ENCODE assay signal across 1 cellular context in the genomic region with DNA sequence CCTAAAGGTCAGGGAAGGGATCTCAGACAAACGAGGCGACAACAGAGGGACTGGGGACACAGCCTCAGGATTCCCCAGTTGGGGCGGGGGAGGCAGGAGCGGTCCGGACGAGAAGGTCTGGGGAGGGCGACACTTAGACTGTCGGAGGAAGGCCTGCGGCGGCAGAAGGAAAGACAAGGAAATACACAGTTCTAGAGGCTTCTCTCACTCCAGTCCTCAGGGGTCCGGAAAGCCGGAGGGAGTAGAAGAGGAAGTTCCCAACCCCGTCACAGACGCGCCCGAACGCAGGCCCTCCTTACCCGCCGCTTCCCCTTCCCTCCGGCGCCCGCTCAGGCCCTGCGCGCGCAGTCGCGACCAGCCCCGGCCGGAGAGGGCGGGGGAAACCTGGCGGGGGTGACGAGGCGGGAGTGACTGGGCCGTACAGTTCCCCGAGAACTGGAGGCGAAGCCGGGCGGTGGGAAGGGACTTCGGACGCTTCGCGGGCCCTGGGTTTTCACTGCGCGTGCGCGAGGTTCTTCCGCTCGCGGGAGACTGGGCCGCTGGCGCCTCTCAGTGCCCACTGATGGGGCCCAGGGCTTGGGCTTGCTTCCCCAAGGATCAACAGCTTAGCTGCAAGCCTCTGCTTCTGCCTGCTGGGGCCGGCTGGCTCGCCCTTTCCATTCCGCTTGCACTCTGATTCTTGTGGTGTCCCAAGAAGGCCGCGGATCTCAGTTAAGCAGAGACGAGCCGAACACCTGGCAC.
A peak's percentile ranks its signal among the peaks of the same experiment; 100 is the strongest.
TF ChIP-seq lines count a peak whose summit lies in the region.

A gene (minus strand): TSS at position 356 of the 741 bp plus-strand sequence. CDS start 4,242 bp downstream, outside the sequence.

TF ChIP-seq in GM12878, 131 proteins besides CTCF, POLR2A, EP300 and RAD21 (continued from another document and continues in another):
- TF ChIP-seq, protein P1, sequence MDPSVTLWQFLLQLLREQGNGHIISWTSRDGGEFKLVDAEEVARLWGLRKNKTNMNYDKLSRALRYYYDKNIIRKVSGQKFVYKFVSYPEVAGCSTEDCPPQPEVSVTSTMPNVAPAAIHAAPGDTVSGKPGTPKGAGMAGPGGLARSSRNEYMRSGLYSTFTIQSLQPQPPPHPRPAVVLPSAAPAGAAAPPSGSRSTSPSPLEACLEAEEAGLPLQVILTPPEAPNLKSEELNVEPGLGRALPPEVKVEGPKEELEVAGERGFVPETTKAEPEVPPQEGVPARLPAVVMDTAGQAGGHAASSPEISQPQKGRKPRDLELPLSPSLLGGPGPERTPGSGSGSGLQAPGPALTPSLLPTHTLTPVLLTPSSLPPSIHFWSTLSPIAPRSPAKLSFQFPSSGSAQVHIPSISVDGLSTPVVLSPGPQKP (IDR thresholded peaks at IDR 0.05; ENCODE audit: low read depth, low read length), result peak; percentile 47; the same call in 1 of the 2 replicates
- peak; percentile 50 for TF ChIP-seq YY1 (IDR thresholded peaks at IDR 0.05; ENCODE audit: low read depth, low read length)
- TF ChIP-seq MTA2 (IDR thresholded peaks at IDR 0.05; ENCODE audit: low read depth), result 0 out of 2 replicates have a peak, but pooled peaks have one; percentile 10
- TF ChIP-seq SMARCA5 (IDR thresholded peaks at IDR 0.05), result 0 out of 2 replicates have a peak, but pooled peaks have one; percentile 54
- TF ChIP-seq CHD4 (IDR thresholded peaks at IDR 0.05), result no peak
- TF ChIP-seq NFXL1 (IDR thresholded peaks at IDR 0.05; ENCODE audit: borderline replicate concordance), result no peak
- TF ChIP-seq RB1 (IDR thresholded peaks at IDR 0.05; ENCODE audit: borderline replicate concordance), result peak; percentile 83
- no peak; the same call in 1 of the 2 replicates for TF ChIP-seq LARP7 (IDR thresholded peaks at IDR 0.05)
- peak; percentile 76; the same call in 1 of the 2 replicates for TF ChIP-seq ZNF207 (IDR thresholded peaks at IDR 0.05; ENCODE audit: borderline replicate concordance)
- TF ChIP-seq, protein P2, sequence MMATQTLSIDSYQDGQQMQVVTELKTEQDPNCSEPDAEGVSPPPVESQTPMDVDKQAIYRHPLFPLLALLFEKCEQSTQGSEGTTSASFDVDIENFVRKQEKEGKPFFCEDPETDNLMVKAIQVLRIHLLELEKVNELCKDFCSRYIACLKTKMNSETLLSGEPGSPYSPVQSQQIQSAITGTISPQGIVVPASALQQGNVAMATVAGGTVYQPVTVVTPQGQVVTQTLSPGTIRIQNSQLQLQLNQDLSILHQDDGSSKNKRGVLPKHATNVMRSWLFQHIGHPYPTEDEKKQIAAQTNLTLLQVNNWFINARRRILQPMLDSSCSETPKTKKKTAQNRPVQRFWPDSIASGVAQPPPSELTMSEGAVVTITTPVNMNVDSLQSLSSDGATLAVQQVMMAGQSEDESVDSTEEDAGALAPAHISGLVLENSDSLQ (IDR thresholded peaks at IDR 0.05), result peak; percentile 87
- TF ChIP-seq, protein P3, sequence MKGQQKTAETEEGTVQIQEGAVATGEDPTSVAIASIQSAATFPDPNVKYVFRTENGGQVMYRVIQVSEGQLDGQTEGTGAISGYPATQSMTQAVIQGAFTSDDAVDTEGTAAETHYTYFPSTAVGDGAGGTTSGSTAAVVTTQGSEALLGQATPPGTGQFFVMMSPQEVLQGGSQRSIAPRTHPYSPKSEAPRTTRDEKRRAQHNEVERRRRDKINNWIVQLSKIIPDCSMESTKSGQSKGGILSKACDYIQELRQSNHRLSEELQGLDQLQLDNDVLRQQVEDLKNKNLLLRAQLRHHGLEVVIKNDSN (IDR thresholded peaks at IDR 0.05; ENCODE audit: borderline replicate concordance, extremely low read length, insufficient read depth, low read depth, low read length), result no peak
- peak; percentile 80; the same call in 1 of the 2 replicates for TF ChIP-seq PML (IDR thresholded peaks at IDR 0.05; ENCODE audit: low read length)
- TF ChIP-seq, protein P4, sequence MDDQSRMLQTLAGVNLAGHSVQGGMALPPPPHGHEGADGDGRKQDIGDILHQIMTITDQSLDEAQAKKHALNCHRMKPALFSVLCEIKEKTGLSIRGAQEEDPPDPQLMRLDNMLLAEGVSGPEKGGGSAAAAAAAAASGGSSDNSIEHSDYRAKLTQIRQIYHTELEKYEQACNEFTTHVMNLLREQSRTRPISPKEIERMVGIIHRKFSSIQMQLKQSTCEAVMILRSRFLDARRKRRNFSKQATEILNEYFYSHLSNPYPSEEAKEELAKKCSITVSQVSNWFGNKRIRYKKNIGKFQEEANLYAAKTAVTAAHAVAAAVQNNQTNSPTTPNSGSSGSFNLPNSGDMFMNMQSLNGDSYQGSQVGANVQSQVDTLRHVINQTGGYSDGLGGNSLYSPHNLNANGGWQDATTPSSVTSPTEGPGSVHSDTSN (IDR thresholded peaks at IDR 0.05; ENCODE audit: insufficient replicate concordance, low read depth, low read length), result peak; percentile 7
- TF ChIP-seq POLR2AphosphoS2 (IDR thresholded peaks at IDR 0.05; ENCODE audit: low read depth, low read length), result peak; percentile 89
- 0 out of 2 replicates have a peak, but pooled peaks have one; percentile 11 for TF ChIP-seq BCL11A (IDR thresholded peaks at IDR 0.05; ENCODE audit: low read depth, low read length)
- TF ChIP-seq, protein P5, sequence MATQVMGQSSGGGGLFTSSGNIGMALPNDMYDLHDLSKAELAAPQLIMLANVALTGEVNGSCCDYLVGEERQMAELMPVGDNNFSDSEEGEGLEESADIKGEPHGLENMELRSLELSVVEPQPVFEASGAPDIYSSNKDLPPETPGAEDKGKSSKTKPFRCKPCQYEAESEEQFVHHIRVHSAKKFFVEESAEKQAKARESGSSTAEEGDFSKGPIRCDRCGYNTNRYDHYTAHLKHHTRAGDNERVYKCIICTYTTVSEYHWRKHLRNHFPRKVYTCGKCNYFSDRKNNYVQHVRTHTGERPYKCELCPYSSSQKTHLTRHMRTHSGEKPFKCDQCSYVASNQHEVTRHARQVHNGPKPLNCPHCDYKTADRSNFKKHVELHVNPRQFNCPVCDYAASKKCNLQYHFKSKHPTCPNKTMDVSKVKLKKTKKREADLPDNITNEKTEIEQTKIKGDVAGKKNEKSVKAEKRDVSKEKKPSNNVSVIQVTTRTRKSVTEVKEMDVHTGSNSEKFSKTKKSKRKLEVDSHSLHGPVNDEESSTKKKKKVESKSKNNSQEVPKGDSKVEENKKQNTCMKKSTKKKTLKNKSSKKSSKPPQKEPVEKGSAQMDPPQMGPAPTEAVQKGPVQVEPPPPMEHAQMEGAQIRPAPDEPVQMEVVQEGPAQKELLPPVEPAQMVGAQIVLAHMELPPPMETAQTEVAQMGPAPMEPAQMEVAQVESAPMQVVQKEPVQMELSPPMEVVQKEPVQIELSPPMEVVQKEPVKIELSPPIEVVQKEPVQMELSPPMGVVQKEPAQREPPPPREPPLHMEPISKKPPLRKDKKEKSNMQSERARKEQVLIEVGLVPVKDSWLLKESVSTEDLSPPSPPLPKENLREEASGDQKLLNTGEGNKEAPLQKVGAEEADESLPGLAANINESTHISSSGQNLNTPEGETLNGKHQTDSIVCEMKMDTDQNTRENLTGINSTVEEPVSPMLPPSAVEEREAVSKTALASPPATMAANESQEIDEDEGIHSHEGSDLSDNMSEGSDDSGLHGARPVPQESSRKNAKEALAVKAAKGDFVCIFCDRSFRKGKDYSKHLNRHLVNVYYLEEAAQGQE (IDR thresholded peaks at IDR 0.05; ENCODE audit: low read depth, low read length), result peak; percentile 23; the same call in 1 of the 2 replicates
- no peak for TF ChIP-seq STAT3 (IDR thresholded peaks at IDR 0.05; ENCODE audit: low read depth, low read length)
- no peak for TF ChIP-seq ZNF622 (IDR thresholded peaks at IDR 0.05)
- peak; percentile 71; the same call in 1 of the 2 replicates for TF ChIP-seq TCF3 (IDR thresholded peaks at IDR 0.05; ENCODE audit: borderline replicate concordance, insufficient read depth, low read depth, low read length)
- peak; percentile 86 for TF ChIP-seq NRF1 (conservative IDR thresholded peaks at IDR 0.05; ENCODE audit: low read depth, low read length)
- no peak for TF ChIP-seq CHD1 (IDR thresholded peaks at IDR 0.05; ENCODE audit: low read depth, low read length)
- TF ChIP-seq, protein P6, sequence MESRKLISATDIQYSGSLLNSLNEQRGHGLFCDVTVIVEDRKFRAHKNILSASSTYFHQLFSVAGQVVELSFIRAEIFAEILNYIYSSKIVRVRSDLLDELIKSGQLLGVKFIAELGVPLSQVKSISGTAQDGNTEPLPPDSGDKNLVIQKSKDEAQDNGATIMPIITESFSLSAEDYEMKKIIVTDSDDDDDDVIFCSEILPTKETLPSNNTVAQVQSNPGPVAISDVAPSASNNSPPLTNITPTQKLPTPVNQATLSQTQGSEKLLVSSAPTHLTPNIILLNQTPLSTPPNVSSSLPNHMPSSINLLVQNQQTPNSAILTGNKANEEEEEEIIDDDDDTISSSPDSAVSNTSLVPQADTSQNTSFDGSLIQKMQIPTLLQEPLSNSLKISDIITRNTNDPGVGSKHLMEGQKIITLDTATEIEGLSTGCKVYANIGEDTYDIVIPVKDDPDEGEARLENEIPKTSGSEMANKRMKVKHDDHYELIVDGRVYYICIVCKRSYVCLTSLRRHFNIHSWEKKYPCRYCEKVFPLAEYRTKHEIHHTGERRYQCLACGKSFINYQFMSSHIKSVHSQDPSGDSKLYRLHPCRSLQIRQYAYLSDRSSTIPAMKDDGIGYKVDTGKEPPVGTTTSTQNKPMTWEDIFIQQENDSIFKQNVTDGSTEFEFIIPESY (IDR thresholded peaks at IDR 0.05), result 0 out of 2 replicates have a peak, but pooled peaks have one; percentile 18
- TF ChIP-seq RBBP5 (conservative IDR thresholded peaks at IDR 0.05), result no peak
- TF ChIP-seq, protein P7, sequence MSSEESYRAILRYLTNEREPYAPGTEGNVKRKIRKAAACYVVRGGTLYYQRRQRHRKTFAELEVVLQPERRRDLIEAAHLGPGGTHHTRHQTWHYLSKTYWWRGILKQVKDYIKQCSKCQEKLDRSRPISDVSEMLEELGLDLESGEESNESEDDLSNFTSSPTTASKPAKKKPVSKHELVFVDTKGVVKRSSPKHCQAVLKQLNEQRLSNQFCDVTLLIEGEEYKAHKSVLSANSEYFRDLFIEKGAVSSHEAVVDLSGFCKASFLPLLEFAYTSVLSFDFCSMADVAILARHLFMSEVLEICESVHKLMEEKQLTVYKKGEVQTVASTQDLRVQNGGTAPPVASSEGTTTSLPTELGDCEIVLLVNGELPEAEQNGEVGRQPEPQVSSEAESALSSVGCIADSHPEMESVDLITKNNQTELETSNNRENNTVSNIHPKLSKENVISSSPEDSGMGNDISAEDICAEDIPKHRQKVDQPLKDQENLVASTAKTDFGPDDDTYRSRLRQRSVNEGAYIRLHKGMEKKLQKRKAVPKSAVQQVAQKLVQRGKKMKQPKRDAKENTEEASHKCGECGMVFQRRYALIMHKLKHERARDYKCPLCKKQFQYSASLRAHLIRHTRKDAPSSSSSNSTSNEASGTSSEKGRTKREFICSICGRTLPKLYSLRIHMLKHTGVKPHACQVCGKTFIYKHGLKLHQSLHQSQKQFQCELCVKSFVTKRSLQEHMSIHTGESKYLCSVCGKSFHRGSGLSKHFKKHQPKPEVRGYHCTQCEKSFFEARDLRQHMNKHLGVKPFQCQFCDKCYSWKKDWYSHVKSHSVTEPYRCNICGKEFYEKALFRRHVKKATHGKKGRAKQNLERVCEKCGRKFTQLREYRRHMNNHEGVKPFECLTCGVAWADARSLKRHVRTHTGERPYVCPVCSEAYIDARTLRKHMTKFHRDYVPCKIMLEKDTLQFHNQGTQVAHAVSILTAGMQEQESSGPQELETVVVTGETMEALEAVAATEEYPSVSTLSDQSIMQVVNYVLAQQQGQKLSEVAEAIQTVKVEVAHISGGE (CRISPR knock-in tag; IDR thresholded peaks at IDR 0.05), result no peak
- TF ChIP-seq GABPA (IDR thresholded peaks at IDR 0.05; ENCODE audit: low read depth), result no peak
- TF ChIP-seq, protein P8, sequence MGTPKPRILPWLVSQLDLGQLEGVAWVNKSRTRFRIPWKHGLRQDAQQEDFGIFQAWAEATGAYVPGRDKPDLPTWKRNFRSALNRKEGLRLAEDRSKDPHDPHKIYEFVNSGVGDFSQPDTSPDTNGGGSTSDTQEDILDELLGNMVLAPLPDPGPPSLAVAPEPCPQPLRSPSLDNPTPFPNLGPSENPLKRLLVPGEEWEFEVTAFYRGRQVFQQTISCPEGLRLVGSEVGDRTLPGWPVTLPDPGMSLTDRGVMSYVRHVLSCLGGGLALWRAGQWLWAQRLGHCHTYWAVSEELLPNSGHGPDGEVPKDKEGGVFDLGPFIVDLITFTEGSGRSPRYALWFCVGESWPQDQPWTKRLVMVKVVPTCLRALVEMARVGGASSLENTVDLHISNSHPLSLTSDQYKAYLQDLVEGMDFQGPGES (IDR thresholded peaks at IDR 0.05), result 0 out of 2 replicates have a peak, but pooled peaks have one; percentile 44
- TF ChIP-seq, protein P9, sequence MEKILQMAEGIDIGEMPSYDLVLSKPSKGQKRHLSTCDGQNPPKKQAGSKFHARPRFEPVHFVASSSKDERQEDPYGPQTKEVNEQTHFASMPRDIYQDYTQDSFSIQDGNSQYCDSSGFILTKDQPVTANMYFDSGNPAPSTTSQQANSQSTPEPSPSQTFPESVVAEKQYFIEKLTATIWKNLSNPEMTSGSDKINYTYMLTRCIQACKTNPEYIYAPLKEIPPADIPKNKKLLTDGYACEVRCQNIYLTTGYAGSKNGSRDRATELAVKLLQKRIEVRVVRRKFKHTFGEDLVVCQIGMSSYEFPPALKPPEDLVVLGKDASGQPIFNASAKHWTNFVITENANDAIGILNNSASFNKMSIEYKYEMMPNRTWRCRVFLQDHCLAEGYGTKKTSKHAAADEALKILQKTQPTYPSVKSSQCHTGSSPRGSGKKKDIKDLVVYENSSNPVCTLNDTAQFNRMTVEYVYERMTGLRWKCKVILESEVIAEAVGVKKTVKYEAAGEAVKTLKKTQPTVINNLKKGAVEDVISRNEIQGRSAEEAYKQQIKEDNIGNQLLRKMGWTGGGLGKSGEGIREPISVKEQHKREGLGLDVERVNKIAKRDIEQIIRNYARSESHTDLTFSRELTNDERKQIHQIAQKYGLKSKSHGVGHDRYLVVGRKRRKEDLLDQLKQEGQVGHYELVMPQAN (conservative IDR thresholded peaks at IDR 0.05), result no peak; the same call in 1 of the 2 replicates
- TF ChIP-seq ZNF274 (IDR thresholded peaks at IDR 0.05; ENCODE audit: insufficient read depth, insufficient read length), result no peak
- TF ChIP-seq FOXK2 (IDR thresholded peaks at IDR 0.05), result no peak
- no peak for TF ChIP-seq SREBF2 (IDR thresholded peaks at IDR 0.05; ENCODE audit: low read length)
- TF ChIP-seq CBX5 (IDR thresholded peaks at IDR 0.05; ENCODE audit: low read depth), result peak; percentile 83; the same call in 1 of the 2 replicates
- TF ChIP-seq WRNIP1 (IDR thresholded peaks at IDR 0.05; ENCODE audit: borderline replicate concordance, low read depth, low read length), result 0 out of 2 replicates have a peak, but pooled peaks have one; percentile 20
- TF ChIP-seq CREM (IDR thresholded peaks at IDR 0.05; ENCODE audit: low read depth), result peak; percentile 76
- no peak for TF ChIP-seq FOXM1 (IDR thresholded peaks at IDR 0.05; ENCODE audit: low read depth, low read length)
- peak; percentile 27 for TF ChIP-seq SP1 (IDR thresholded peaks at IDR 0.05; ENCODE audit: low read depth, low read length)
- TF ChIP-seq ZSCAN29 (IDR thresholded peaks at IDR 0.05), result no peak
- TF ChIP-seq KLF5 (IDR thresholded peaks at IDR 0.05; ENCODE audit: partially characterized antibody), result peak; percentile 74
- TF ChIP-seq ZNF24 (IDR thresholded peaks at IDR 0.05), result no peak
- TF ChIP-seq JUNB (IDR thresholded peaks at IDR 0.05), result no peak
- peak; percentile 47; the same call in 1 of the 2 replicates for TF ChIP-seq HCFC1 (IDR thresholded peaks at IDR 0.05; ENCODE audit: low read length)
- TF ChIP-seq FOS (IDR thresholded peaks at IDR 0.05; ENCODE audit: borderline replicate concordance, extremely low read depth, insufficient read length), result no peak
- TF ChIP-seq CEBPB (IDR thresholded peaks at IDR 0.05; ENCODE audit: borderline replicate concordance in 1 of 2, low read depth in 2 of 2, low read length in 2 of 2), result no peak
- 0 out of 4 replicates have a peak, but pooled peaks of 1 of the 2 experiments have one; percentile 10 for TF ChIP-seq SRF (IDR thresholded peaks at IDR 0.05; ENCODE audit: low read depth in 2 of 2, low read length in 2 of 2)
